27 cellular contexts compared by ENCODE assay signal in genomic region chr6:158607411-158608170, GRCh38. TPM values are rescaled to one million over a fixed set of nuclear protein-coding genes. Genes with fewer than 3 reads are reported as not detected.
A peak's percentile ranks its signal among the peaks of the same experiment; 100 is the strongest.
DNase-seq lines count a peak whose midpoint lies in the region; ATAC-seq and TF ChIP-seq lines count a peak whose summit lies in the region.
"Had no signal": no experiment of that assay in that cellular context is flagged by ENCODE, and none has a peak within 500 bp of the region (broad histone marks: within the 10 kb centered on the region; RNA-seq: fewer than 3 reads in every experiment).

No MANE protein-coding gene starts in this region.

- H3K27me3 Mint-ChIP-seq in activated CD8-positive, alpha-beta memory T cell treated with anti-CD3 and anti-CD28 coated beads, Interleukin-2, amount 10 ng/mL, durations not matched to agents 7 days and 5 days = no peaks in the 10 kb centered on the region
- H3K27me3 Mint-ChIP-seq in neural progenitor cell (ENCODE audit: insufficient read depth, low read depth) = peaks cover 4% of the 10 kb centered on the region
- H3K27me3 Mint-ChIP-seq: activated naive CD8-positive, alpha-beta T cell treated with anti-CD3 and anti-CD28 coated beads for 36 hours; CD4-positive, alpha-beta memory T cell had no signal

- CTCF ChIA-PET in activated CD8-positive, alpha-beta memory T cell treated with anti-CD3 and anti-CD28 coated beads, Interleukin-2, amount 10 ng/mL, durations not matched to agents 7 days and 5 days (lab: Charles Lee) = interaction anchor here (1.0 to 3.6 kb wide), 3 partner anchors 387 to 394 kb away, joined by 3 to 20 read pairs (median 3); no protein-coding TSS in a partner anchor
- CTCF ChIA-PET in RWPE1 (lab: Yijun Ruan, JAX) = no interaction called here

- intact Hi-C loops in breast epithelium (cut with DNase I; ENCODE audit: low total_unique reads) = no loop called here

- ATAC-seq in activated CD8-positive, alpha-beta memory T cell treated with anti-CD3 and anti-CD28 coated beads, Interleukin-2, amount 10 ng/mL, durations not matched to agents 7 days and 5 days = no peak
- peak; percentile 21 for ATAC-seq in foreskin keratinocyte
- no peak for ATAC-seq in stimulated activated effector memory CD8-positive, alpha-beta T cell treated with anti-CD3 and anti-CD28 coated beads, Interleukin-12 subunit alpha, Interleukin-12 subunit beta, amount 100 ng/mL, for 72 hours
- ATAC-seq: GM12878, pancreas, right lobe of liver, WTC11 had no signal

- H3K27ac ChIP-seq in RWPE1 (peak overlapping the region; percentile 9; the same call in 1 of the 2 replicates), foreskin keratinocyte (no peak overlapping the region), neural progenitor cell (no peak overlapping the region), breast epithelium (no peak overlapping the region)
- H3K27ac ChIP-seq: ascending aorta, pancreas, right lobe of liver, upper lobe of left lung had no signal

- no peaks in the 10 kb centered on the region for H3K79me2 ChIP-seq in neural progenitor cell (ENCODE audit: low read depth)

- H3K36me3 ChIP-seq in neural progenitor cell = no peaks in the 10 kb centered on the region
- no peaks in the 10 kb centered on the region for H3K36me3 ChIP-seq in breast epithelium

- H3K27ac Mint-ChIP-seq in activated CD8-positive, alpha-beta memory T cell treated with anti-CD3 and anti-CD28 coated beads, Interleukin-2, amount 10 ng/mL, durations not matched to agents 7 days and 5 days = no peak overlapping the region
- peak overlapping the region; percentile 54 for H3K27ac Mint-ChIP-seq in stimulated activated effector memory CD8-positive, alpha-beta T cell treated with anti-CD3 and anti-CD28 coated beads, Interleukin-12 subunit alpha, Interleukin-12 subunit beta, amount 100 ng/mL, for 72 hours
- H3K27ac Mint-ChIP-seq in neural progenitor cell = no peak overlapping the region
- H3K27ac Mint-ChIP-seq: activated naive CD8-positive, alpha-beta T cell treated with anti-CD3 and anti-CD28 coated beads for 36 hours; nephron had no signal

- POLR2A ChIA-PET in RWPE1 (lab: Yijun Ruan, JAX; ENCODE audit: low non-redundant PET) = no interaction called here

- TF ChIP-seq CTCF in RWPE1 (conservative IDR thresholded peaks at IDR 0.05; ENCODE audit: low read depth) (no peak), foreskin keratinocyte (conservative IDR thresholded peaks at IDR 0.05) (no peak), neural progenitor cell (IDR thresholded peaks at IDR 0.05) (no peak), GM20000 (IDR thresholded peaks at IDR 0.05; ENCODE audit: extremely low read depth, missing control alignments) (no peak), breast epithelium (IDR thresholded peaks at IDR 0.05) (no peak)

- H3K4me3 ChIP-seq in neural progenitor cell = no peak overlapping the region
- no peak overlapping the region for H3K4me3 ChIP-seq in breast epithelium
- H3K4me3 ChIP-seq: ascending aorta, GM12878, pancreas, right lobe of liver, upper lobe of left lung had no signal

- no peak overlapping the region for H3K4me3 Mint-ChIP-seq in activated CD8-positive, alpha-beta memory T cell treated with anti-CD3 and anti-CD28 coated beads, Interleukin-2, amount 10 ng/mL, durations not matched to agents 7 days and 5 days
- no peak overlapping the region for H3K4me3 Mint-ChIP-seq in stimulated activated effector memory CD8-positive, alpha-beta T cell treated with anti-CD3 and anti-CD28 coated beads, Interleukin-12 subunit alpha, Interleukin-12 subunit beta, amount 100 ng/mL, for 72 hours
- H3K4me3 Mint-ChIP-seq in neural progenitor cell = no peak overlapping the region
- H3K4me3 Mint-ChIP-seq: activated naive CD8-positive, alpha-beta T cell treated with anti-CD3 and anti-CD28 coated beads for 36 hours; nephron; WTC11 had no signal

- H3K4me2 ChIP-seq in neural progenitor cell = no peak overlapping the region

- H3K9me3 ChIP-seq in neural progenitor cell (ENCODE audit: low read depth) (no peaks in the 10 kb centered on the region), breast epithelium (no peaks in the 10 kb centered on the region)
- H3K9me3 ChIP-seq: ascending aorta, pancreas, right lobe of liver, upper lobe of left lung had no signal

- peak; percentile 40 for DNase-seq in activated CD8-positive, alpha-beta memory T cell treated with anti-CD3 and anti-CD28 coated beads, Interleukin-2, amount 50 U/mL, for 48 hours
- DNase-seq in activated CD8-positive, alpha-beta memory T cell treated with anti-CD3 and anti-CD28 coated beads, Interleukin-2, amount 10 ng/mL, durations not matched to agents 7 days and 5 days = no peak
- DNase-seq in RWPE1 (ENCODE audit: low spot score) (no peak), foreskin keratinocyte (no peak), neural progenitor cell (ENCODE audit: low spot score) (no peak), GM20000 (ENCODE audit: low spot score) (no peak), breast epithelium (ENCODE audit: low spot score in 2 of 2) (no peak)
- no peak for DNase-seq in stimulated activated effector memory CD8-positive, alpha-beta T cell treated with anti-CD3 and anti-CD28 coated beads, Interleukin-12 subunit alpha, Interleukin-12 subunit beta, amount 100 ng/mL, for 72 hours (ENCODE audit: low spot score in 2 of 2)
- DNase-seq: activated effector memory CD4-positive, alpha-beta T cell treated with Interleukin-2 at 50 U/mL for 16 hours; activated naive CD8-positive, alpha-beta T cell treated with anti-CD3 and anti-CD28 coated beads for 36 hours; activated T-cell treated with anti-CD3 and anti-CD28 coated beads for 4 hours; CD4-positive, alpha-beta memory T cell; DMS153; effector memory CD4-positive, alpha-beta T cell; erythroblast; foreskin melanocyte; NCI-H1105; NCI-H2029; NCI-H748 treated with DMSO at 0.1 percent for 48 hours; pancreas; right lobe of liver; T1000; upper lobe of left lung had no signal

- peaks cover 6% of the 10 kb centered on the region for H3F3A ChIP-seq in neural progenitor cell (ENCODE audit: low read depth)

- no peak overlapping the region for H3K9ac ChIP-seq in neural progenitor cell

- H3K4me1 ChIP-seq in foreskin keratinocyte (peaks cover 7% of the 10 kb centered on the region), neural progenitor cell (peaks cover 14% of the 10 kb centered on the region), breast epithelium (no peaks in the 10 kb centered on the region)
- H3K4me1 ChIP-seq: right lobe of liver had no signal

- H3K4me1 Mint-ChIP-seq in activated CD8-positive, alpha-beta memory T cell treated with anti-CD3 and anti-CD28 coated beads, Interleukin-2, amount 10 ng/mL, durations not matched to agents 7 days and 5 days = peaks cover 3% of the 10 kb centered on the region
- H3K4me1 Mint-ChIP-seq in stimulated activated effector memory CD8-positive, alpha-beta T cell treated with anti-CD3 and anti-CD28 coated beads, Interleukin-12 subunit alpha, Interleukin-12 subunit beta, amount 100 ng/mL, for 72 hours = peaks cover 29% of the 10 kb centered on the region
- no peaks in the 10 kb centered on the region for H3K4me1 Mint-ChIP-seq in neural progenitor cell
- H3K4me1 Mint-ChIP-seq: activated naive CD8-positive, alpha-beta T cell treated with anti-CD3 and anti-CD28 coated beads for 36 hours had no signal

- H3K9me3 Mint-ChIP-seq in activated CD8-positive, alpha-beta memory T cell treated with anti-CD3 and anti-CD28 coated beads, Interleukin-2, amount 10 ng/mL, durations not matched to agents 7 days and 5 days (ENCODE audit: low read depth) = no peaks in the 10 kb centered on the region
- no peaks in the 10 kb centered on the region for H3K9me3 Mint-ChIP-seq in stimulated activated effector memory CD8-positive, alpha-beta T cell treated with anti-CD3 and anti-CD28 coated beads, Interleukin-12 subunit alpha, Interleukin-12 subunit beta, amount 100 ng/mL, for 72 hours
- no peaks in the 10 kb centered on the region for H3K9me3 Mint-ChIP-seq in neural progenitor cell
- H3K9me3 Mint-ChIP-seq: activated naive CD8-positive, alpha-beta T cell treated with anti-CD3 and anti-CD28 coated beads for 36 hours; nephron; WTC11 had no signal

- H3K36me3 Mint-ChIP-seq in activated CD8-positive, alpha-beta memory T cell treated with anti-CD3 and anti-CD28 coated beads, Interleukin-2, amount 10 ng/mL, durations not matched to agents 7 days and 5 days = peaks cover 41% of the 10 kb centered on the region
- H3K36me3 Mint-ChIP-seq in stimulated activated effector memory CD8-positive, alpha-beta T cell treated with anti-CD3 and anti-CD28 coated beads, Interleukin-12 subunit alpha, Interleukin-12 subunit beta, amount 100 ng/mL, for 72 hours = peaks cover 96% of the 10 kb centered on the region
- peaks cover 6% of the 10 kb centered on the region for H3K36me3 Mint-ChIP-seq in neural progenitor cell

- H3K27me3 ChIP-seq in foreskin keratinocyte = no peaks in the 10 kb centered on the region
- H3K27me3 ChIP-seq in neural progenitor cell = no peaks in the 10 kb centered on the region
- no peaks in the 10 kb centered on the region for H3K27me3 ChIP-seq in breast epithelium
- H3K27me3 ChIP-seq: ascending aorta, pancreas, right lobe of liver, upper lobe of left lung had no signal

- H4K20me1 ChIP-seq in neural progenitor cell (ENCODE audit: low read depth) = no peaks in the 10 kb centered on the region

- TF ChIP-seq POLR2A in breast epithelium (IDR thresholded peaks at IDR 0.05) = no peak

- no peak overlapping the region for H2AFZ ChIP-seq in neural progenitor cell (replicated peaks)

RNA-seq across cellular contexts. Expression of gene DYNLT1, which starts 37.0 kb away (rescaled TPM):
- 100 to 1,000 TPM; 109 to 120 TPM for total RNA-seq in activated CD8-positive, alpha-beta memory T cell treated with anti-CD3 and anti-CD28 coated beads, Interleukin-2, amount 10 ng/mL, durations not matched to agents 7 days and 5 days
- 114 and 123 TPM in 2 replicates for total RNA-seq in foreskin keratinocyte
- 208 and 222 TPM in 2 replicates for polyA plus RNA-seq in foreskin keratinocyte
- total RNA-seq in neural progenitor cell (ENCODE audit: low replicate concordance) = 71.1 and 82.8 TPM in 2 replicates
- total RNA-seq in breast epithelium = 10 to 100 TPM; 48.2 to 76.1 (median 73.4) TPM

RNA-seq across cellular contexts. Expression of gene SYTL3, which starts 42.3 kb away (rescaled TPM):
- total RNA-seq in activated CD8-positive, alpha-beta memory T cell treated with anti-CD3 and anti-CD28 coated beads, Interleukin-2, amount 10 ng/mL, durations not matched to agents 7 days and 5 days = 100 to 1,000 TPM; 106 to 112 TPM
- total RNA-seq in foreskin keratinocyte = 0.95 and 1.1 TPM in 2 replicates
- 0.80 and 1.0 TPM in 2 replicates for polyA plus RNA-seq in foreskin keratinocyte
- 0.25 TPM in 1 of 2 replicates, not detected in the other for total RNA-seq in neural progenitor cell (ENCODE audit: low replicate concordance)
- 1 to 10 TPM; 5.2 to 8.0 (median 7.5) TPM for total RNA-seq in breast epithelium

RNA-seq across cellular contexts. Expression of gene TMEM181, which starts 47.7 kb away (rescaled TPM):
- total RNA-seq in activated CD8-positive, alpha-beta memory T cell treated with anti-CD3 and anti-CD28 coated beads, Interleukin-2, amount 10 ng/mL, durations not matched to agents 7 days and 5 days = 10 to 100 TPM; 14.0 to 17.4 TPM
- total RNA-seq in foreskin keratinocyte = 29.5 and 32.8 TPM in 2 replicates
- 8.0 and 8.7 TPM in 2 replicates for polyA plus RNA-seq in foreskin keratinocyte
- 20.8 and 27.3 TPM in 2 replicates for total RNA-seq in neural progenitor cell (ENCODE audit: low replicate concordance)
- total RNA-seq in breast epithelium = 10 to 100 TPM; 17.0 to 29.3 (median 28.5) TPM

Comparison
In these comparisons a context has a peak if more than half of its experiments do, and no peak if none do; other contexts are left out.
1. RNA of gene SYTL3, which starts 42.3 kb away (total RNA-seq): 106 to 112 TPM in activated CD8-positive, alpha-beta memory T cell treated with anti-CD3 and anti-CD28 coated beads, Interleukin-2, amount 10 ng/mL, durations not matched to agents 7 days and 5 days; 5.2 to 8.0 TPM in breast epithelium, 0.95 to 1.1 TPM in foreskin keratinocyte and 0.25 TPM in neural progenitor cell; every median in the first group is over 10 times any median in the second.